In genomic region chr1:87902830-87903614, GRCh38 we compare ENCODE assay signal across 8 cellular contexts.
DNase-seq lines count a peak whose midpoint lies in the region; ATAC-seq, FAIRE-seq and TF ChIP-seq lines count a peak whose summit lies in the region.

No MANE protein-coding gene starts in this region.

- POLR2A ChIA-PET in MCF 10A (lab: Yijun Ruan, JAX): interaction anchor here (0.6 kb wide), 1 partner anchor 342 kb away, joined by 3 read pairs; no protein-coding TSS in a partner anchor

- FAIRE-seq in kidney (lab: Jason Lieb, UNC): no peak

- no peaks in the 10 kb centered on the region for H3K27me3 ChIP-seq in WERI-Rb-1 (ENCODE audit: insufficient read depth, low read depth, severe bottlenecking)

- H3K36me3 ChIP-seq in WERI-Rb-1 (no peaks in the 10 kb centered on the region), kidney (ENCODE audit: control insufficient read depth in 1 of 2, insufficient read depth in 2 of 2, low read length in 2 of 2) (no peaks in the 10 kb centered on the region)

- H3K27me3 Mint-ChIP-seq in Calu3 (ENCODE audit: unreplicated experiment) (no peaks in the 10 kb centered on the region), MCF 10A (ENCODE audit: insufficient read depth, unreplicated experiment) (no peaks in the 10 kb centered on the region)

- CTCF ChIA-PET in Calu3 (lab: Charles Lee) (interaction anchor here (0.9 kb wide), 1 partner anchor 24 kb away, joined by 3 read pairs; no protein-coding TSS in a partner anchor), MCF 10A (lab: Yijun Ruan, JAX) (interaction anchor here (0.6 kb wide), 1 partner anchor 348 kb away, joined by 3 read pairs; no protein-coding TSS in a partner anchor)

- intact Hi-C loops in kidney (cut with DNase I): no loop called here
- intact Hi-C loops in Calu3 (cut with micrococcal nuclease; ENCODE audit: unreplicated experiment): no loop called here
- intact Hi-C loops in MCF 10A (cut with micrococcal nuclease): no loop called here

- DNase-seq in GM12865 (ENCODE audit: low read depth) (peak; percentile 0), WERI-Rb-1 (peak; percentile 53), midbrain (lab: John Stamatoyannopoulos, UW) (peak; percentile 6), kidney (no peak), Calu3 (no peak), occipital lobe (lab: John Stamatoyannopoulos, UW) (no peak), MCF 10A (ENCODE audit: unreplicated experiment) (no peak)

- H3K27ac ChIP-seq in WERI-Rb-1: peak overlapping the region; percentile 74
- H3K27ac ChIP-seq in kidney (ENCODE audit: low read depth in 2 of 2, low read length in 2 of 2): no peak overlapping the region

- H3K4me3 Mint-ChIP-seq in Calu3 (ENCODE audit: low read depth, unreplicated experiment) (no peak overlapping the region), MCF 10A (ENCODE audit: unreplicated experiment) (no peak overlapping the region)

- H3K36me3 Mint-ChIP-seq in Calu3 (ENCODE audit: insufficient read depth, unreplicated experiment) (no peaks in the 10 kb centered on the region), MCF 10A (ENCODE audit: insufficient read depth, unreplicated experiment) (no peaks in the 10 kb centered on the region)

- H3K4me1 Mint-ChIP-seq in Calu3 (ENCODE audit: low read depth, unreplicated experiment) (no peaks in the 10 kb centered on the region), MCF 10A (ENCODE audit: insufficient read depth, unreplicated experiment) (no peaks in the 10 kb centered on the region)

- BruUV-seq in Calu3 (replicated peaks; lab: Mats Ljungman, UMichigan) (no TSS peak), MCF 10A (replicated peaks; lab: Mats Ljungman, UMichigan) (no TSS peak)

- no peaks in the 10 kb centered on the region for H3K4me1 ChIP-seq in kidney (ENCODE audit: control insufficient read depth in 1 of 2, insufficient read depth in 1 of 2, low read depth in 1 of 2, low read length in 2 of 2)

- H3K27ac Mint-ChIP-seq in Calu3 (ENCODE audit: unreplicated experiment) (no peak overlapping the region), MCF 10A (ENCODE audit: low read depth, unreplicated experiment) (no peak overlapping the region)

- peak; percentile 68 for ATAC-seq in HG03108 (IDR thresholded peaks at IDR 0.05; ENCODE audit: unreplicated experiment)

- H3K4me3 ChIP-seq in GM12865 (ENCODE audit: low read depth, low read length) (no peak overlapping the region), WERI-Rb-1 (ENCODE audit: low read depth, low read length) (no peak overlapping the region), kidney (ENCODE audit: low read length in 2 of 2) (no peak overlapping the region)

- H3K9me3 ChIP-seq in WERI-Rb-1 (ENCODE audit: severe bottlenecking) (no peaks in the 10 kb centered on the region), kidney (ENCODE audit: control insufficient read depth in 1 of 2, low read length in 2 of 2) (no peaks in the 10 kb centered on the region)

- H3K9me3 Mint-ChIP-seq in Calu3 (ENCODE audit: low read depth, unreplicated experiment): no peaks in the 10 kb centered on the region
- H3K9me3 Mint-ChIP-seq in MCF 10A (ENCODE audit: unreplicated experiment): no peaks in the 10 kb centered on the region

- H3K9ac ChIP-seq in kidney (ENCODE audit: low read length in 2 of 2): no peak overlapping the region

- no peak for TF ChIP-seq CTCF in GM12865 (IDR thresholded peaks at IDR 0.05; ENCODE audit: insufficient read depth, low read depth, low read length, missing control alignments)
- TF ChIP-seq CTCF in WERI-Rb-1 (IDR thresholded peaks at IDR 0.05; ENCODE audit: low read depth, low read length): no peak
- no peak for TF ChIP-seq CTCF in kidney (IDR thresholded peaks at IDR 0.05; ENCODE audit: borderline replicate concordance, extremely low read depth, insufficient read depth)
- TF ChIP-seq CTCF in Calu3 (IDR thresholded peaks at IDR 0.05; ENCODE audit: unreplicated experiment): no peak
- no peak for TF ChIP-seq CTCF in MCF 10A (IDR thresholded peaks at IDR 0.05; ENCODE audit: unreplicated experiment)

Comparison
In these comparisons a context has a peak if more than half of its experiments do, and no peak if none do; other contexts are left out.
1. DNase-seq: peak in GM12865 (single experiment), WERI-Rb-1 (single experiment) and midbrain (single experiment); none in kidney (single experiment), Calu3 (single experiment), occipital lobe (single experiment) and MCF 10A (single experiment).